15 cellular contexts compared by ENCODE assay signal in the genomic region with DNA sequence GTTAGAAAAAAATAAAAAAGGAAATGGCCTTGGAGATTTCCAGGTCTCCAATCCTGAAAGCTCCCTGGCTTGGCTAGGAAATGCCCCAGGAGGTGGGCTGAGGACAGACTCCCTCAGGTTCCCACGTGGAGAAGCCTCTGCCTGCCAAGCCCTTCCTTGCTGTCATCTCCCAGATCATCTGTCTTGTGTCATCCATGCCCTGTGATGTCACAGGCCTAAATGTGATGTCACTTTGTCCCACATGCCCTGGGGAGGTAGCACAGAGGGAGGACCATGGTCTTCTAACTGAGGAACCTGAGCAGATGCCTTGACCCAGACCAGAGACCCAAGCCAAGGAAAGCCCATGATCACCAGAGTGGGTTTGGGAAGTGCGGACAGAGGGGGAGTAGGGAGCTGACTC. TPM values are rescaled to one million over a fixed set of nuclear protein-coding genes. Genes with fewer than 3 reads are reported as not detected.
A peak's percentile ranks its signal among the peaks of the same experiment; 100 is the strongest.
DNase-seq lines count a peak whose midpoint lies in the region; ATAC-seq and TF ChIP-seq lines count a peak whose summit lies in the region.
"Not testable (repeated sequence)": the region's sequence is repeated elsewhere in the genome, so short reads cannot be mapped to it uniquely, and the experiment has no call there.
"Had no signal": no experiment of that assay in that cellular context is flagged by ENCODE, and none has a peak within 500 bp of the region (broad histone marks: within the 10 kb centered on the region; RNA-seq: fewer than 3 reads in every experiment).

No MANE protein-coding gene starts in this region.

- not testable (repeated sequence) for H3K9ac ChIP-seq in BLaER1 treated with 17β-estradiol and CSF1 and Interleukin-3, amounts not matched to agents 10 nM and 100 nM

- H3K27ac Mint-ChIP-seq in activated CD4-positive, alpha-beta T cell treated with anti-CD3 and anti-CD28 coated beads, Interleukin-2, amount 10 ng/mL, durations not matched to agents 7 days and 5 days = peak overlapping the region; percentile 87
- peak overlapping the region; percentile 46 for H3K27ac Mint-ChIP-seq in activated naive CD4-positive, alpha-beta T cell treated with anti-CD3 and anti-CD28 coated beads for 36 hours
- H3K27ac Mint-ChIP-seq in central memory CD8-positive, alpha-beta T cell (ENCODE audit: low read depth) = peak overlapping the region; percentile 75
- peak overlapping the region; percentile 83 to 93 for H3K27ac Mint-ChIP-seq in natural killer cell

- H3K27ac ChIP-seq in BLaER1 treated with 17β-estradiol and CSF1 and Interleukin-3, amounts not matched to agents 10 nM and 100 nM = peak overlapping the region in 6 of 11 experiments; percentile 14 to 48 (median 24); a peak in 7 of 22 replicates

- not testable (repeated sequence) for H3K4me3 Mint-ChIP-seq in activated CD4-positive, alpha-beta T cell treated with anti-CD3 and anti-CD28 coated beads, Interleukin-2, amount 10 ng/mL, durations not matched to agents 7 days and 5 days; activated naive CD4-positive, alpha-beta T cell treated with anti-CD3 and anti-CD28 coated beads for 36 hours
- H3K4me3 Mint-ChIP-seq in central memory CD8-positive, alpha-beta T cell = peak overlapping the region; percentile 75
- peak overlapping the region; percentile 83 for H3K4me3 Mint-ChIP-seq in natural killer cell

- POLR2A ChIA-PET in activated CD4-positive, alpha-beta T cell treated with anti-CD3 and anti-CD28 coated beads, Interleukin-2, amount 10 ng/mL, durations not matched to agents 7 days and 5 days (lab: Charles Lee) = not testable (repeated sequence)

- H3K4me3 ChIP-seq in BLaER1 treated with 17β-estradiol and CSF1 and Interleukin-3, amounts not matched to agents 10 nM and 100 nM = not testable (repeated sequence)

- H3K4me1 ChIP-seq in BLaER1 treated with 17β-estradiol and CSF1 and Interleukin-3, amounts not matched to agents 10 nM and 100 nM = peaks cover 41 to 98% (median 77%) of the 10 kb centered on the region in 10 experiments

- H3K4me2 ChIP-seq in BLaER1 treated with 17β-estradiol and CSF1 and Interleukin-3, amounts not matched to agents 10 nM and 100 nM = peak overlapping the region in 10 of 11 experiments; percentile 12 to 82 (median 54); a peak in 16 of 22 replicates

- TF ChIP-seq CTCF in natural killer cell (IDR thresholded peaks at IDR 0.05) = not testable (repeated sequence)

- not testable (repeated sequence) for H3K36me3 ChIP-seq in BLaER1 treated with 17β-estradiol and CSF1 and Interleukin-3, amounts not matched to agents 10 nM and 100 nM

- CTCF ChIA-PET in activated CD4-positive, alpha-beta T cell treated with anti-CD3 and anti-CD28 coated beads, Interleukin-2, amount 10 ng/mL, durations not matched to agents 7 days and 5 days (lab: Charles Lee) = interaction anchor here (0.7 to 3.2 kb wide), 8 partner anchors 11 to 89 kb away, joined by 3 to 26 read pairs (median 4); partner anchors contain the start of gene CD52
- CTCF ChIA-PET in activated naive CD4-positive, alpha-beta T cell treated with anti-CD3 and anti-CD28 coated beads for 36 hours (lab: Charles Lee) = interaction anchor here (0.6 to 2.6 kb wide), 11 partner anchors 8 to 139 kb away, joined by 3 to 17 read pairs (median 4); no protein-coding TSS in a partner anchor

- peaks cover 16% of the 10 kb centered on the region for H3K9me3 Mint-ChIP-seq in activated CD4-positive, alpha-beta T cell treated with anti-CD3 and anti-CD28 coated beads, Interleukin-2, amount 10 ng/mL, durations not matched to agents 7 days and 5 days
- H3K9me3 Mint-ChIP-seq in activated naive CD4-positive, alpha-beta T cell treated with anti-CD3 and anti-CD28 coated beads for 36 hours; central memory CD8-positive, alpha-beta T cell; natural killer cell: not testable (repeated sequence)

- ATAC-seq in central memory CD8-positive, alpha-beta T cell (replicated peaks; ENCODE audit: extremely low read depth, poor library complexity, severe bottlenecking); natural killer cell: not testable (repeated sequence)

- not testable (repeated sequence) for TF ChIP-seq RAD21 in Ishikawa (IDR thresholded peaks at IDR 0.05; ENCODE audit: low read depth)

- H3K9me3 ChIP-seq in BLaER1 treated with 17β-estradiol and CSF1 and Interleukin-3, amounts not matched to agents 10 nM and 100 nM (replicated peaks in 1 of 11) = not testable (repeated sequence)

- not testable (repeated sequence) for H4K20me1 ChIP-seq in BLaER1 treated with 17β-estradiol and CSF1 and Interleukin-3, amounts not matched to agents 10 nM and 100 nM

- H3K27me3 Mint-ChIP-seq in activated CD4-positive, alpha-beta T cell treated with anti-CD3 and anti-CD28 coated beads, Interleukin-2, amount 10 ng/mL, durations not matched to agents 7 days and 5 days; activated naive CD4-positive, alpha-beta T cell treated with anti-CD3 and anti-CD28 coated beads for 36 hours (ENCODE audit: low read depth); central memory CD8-positive, alpha-beta T cell: not testable (repeated sequence)
- H3K27me3 Mint-ChIP-seq in natural killer cell (ENCODE audit: low read depth in 2 of 2) = peaks cover 0 to 12% of the 10 kb centered on the region in 2 donors

- H3K4me1 Mint-ChIP-seq in activated CD4-positive, alpha-beta T cell treated with anti-CD3 and anti-CD28 coated beads, Interleukin-2, amount 10 ng/mL, durations not matched to agents 7 days and 5 days = peaks cover 91% of the 10 kb centered on the region
- peaks cover 83% of the 10 kb centered on the region for H3K4me1 Mint-ChIP-seq in activated naive CD4-positive, alpha-beta T cell treated with anti-CD3 and anti-CD28 coated beads for 36 hours (ENCODE audit: low read depth)
- peaks cover 86% of the 10 kb centered on the region for H3K4me1 Mint-ChIP-seq in central memory CD8-positive, alpha-beta T cell
- H3K4me1 Mint-ChIP-seq in natural killer cell = peaks cover 88% of the 10 kb centered on the region in 2 donors

- H3K36me3 Mint-ChIP-seq in activated CD4-positive, alpha-beta T cell treated with anti-CD3 and anti-CD28 coated beads, Interleukin-2, amount 10 ng/mL, durations not matched to agents 7 days and 5 days (ENCODE audit: low read depth) = peaks cover 30% of the 10 kb centered on the region
- H3K36me3 Mint-ChIP-seq in activated naive CD4-positive, alpha-beta T cell treated with anti-CD3 and anti-CD28 coated beads for 36 hours (ENCODE audit: low read depth); natural killer cell: not testable (repeated sequence)
- peaks cover 16% of the 10 kb centered on the region for H3K36me3 Mint-ChIP-seq in central memory CD8-positive, alpha-beta T cell (ENCODE audit: insufficient read depth)

- TF ChIP-seq EP300 in Ishikawa (IDR thresholded peaks at IDR 0.05; ENCODE audit: borderline replicate concordance) = not testable (repeated sequence)

- not testable (repeated sequence) for H3K27me3 ChIP-seq in BLaER1 treated with 17β-estradiol and CSF1 and Interleukin-3, amounts not matched to agents 10 nM and 100 nM

- intact Hi-C loops in activated naive CD4-positive, alpha-beta T cell treated with anti-CD3 and anti-CD28 coated beads for 36 hours (cut with micrococcal nuclease) = not testable (repeated sequence)
- intact Hi-C loops in natural killer cell (cut with micrococcal nuclease) = loop anchor here (10.0 kb wide), 2 partner anchors 60 to 410 kb away; partner anchors contain the start of genes CD52 and PIGV

- DNase-seq in activated CD4-positive, alpha-beta T cell treated with anti-CD3 and anti-CD28 coated beads, Interleukin-2, amount 10 ng/mL, durations not matched to agents 7 days and 5 days; central memory CD8-positive, alpha-beta T cell (ENCODE audit: low spot score in 2 of 2); natural killer cell: not testable (repeated sequence)
- DNase-seq in activated naive CD4-positive, alpha-beta T cell treated with anti-CD3 and anti-CD28 coated beads for 36 hours = peak; percentile 56

TF ChIP-seq in Ishikawa, 13 proteins besides CTCF, POLR2A, EP300 and RAD21:
- peak; percentile 38; the same call in 1 of the 2 replicates for TF ChIP-seq CREB1 (IDR thresholded peaks at IDR 0.05; ENCODE audit: low read depth)

RNA-seq across cellular contexts. Expression of gene ZNF683, which starts 1.8 kb away (rescaled TPM):
- under 1 TPM in 1 of 2 experiments, not detected in 1; 0.17 TPM for total RNA-seq in activated CD4-positive, alpha-beta T cell treated with anti-CD3 and anti-CD28 coated beads, Interleukin-2, amount 10 ng/mL, durations not matched to agents 7 days and 5 days
- not detected for total RNA-seq in activated naive CD4-positive, alpha-beta T cell treated with anti-CD3 and anti-CD28 coated beads for 36 hours
- 10 to 100 TPM in 2 of 3 donors, 1 to 10 TPM in 1; 9.6 to 38.2 (median 19.7) TPM for total RNA-seq in natural killer cell
- total RNA-seq: esophagus muscularis mucosa, frontal cortex, left lobe of liver, myocyte, osteoblast, skeletal muscle tissue, suprapubic skin had no signal

RNA-seq across cellular contexts. Expression of gene CRYBG2, which starts 20.4 kb away (rescaled TPM):
- total RNA-seq in activated CD4-positive, alpha-beta T cell treated with anti-CD3 and anti-CD28 coated beads, Interleukin-2, amount 10 ng/mL, durations not matched to agents 7 days and 5 days = 1 to 10 TPM; 2.2 to 2.6 TPM
- under 1 TPM; 0.37 to 0.72 TPM for total RNA-seq in activated naive CD4-positive, alpha-beta T cell treated with anti-CD3 and anti-CD28 coated beads for 36 hours
- 1 to 10 TPM; 2.5 to 5.8 (median 3.2) TPM for total RNA-seq in natural killer cell
- total RNA-seq: myocyte, osteoblast, skeletal muscle tissue had no signal

RNA-seq across cellular contexts. Expression of gene LIN28A, which starts 36.3 kb away (rescaled TPM):
- not detected for total RNA-seq in activated CD4-positive, alpha-beta T cell treated with anti-CD3 and anti-CD28 coated beads, Interleukin-2, amount 10 ng/mL, durations not matched to agents 7 days and 5 days
- not detected for total RNA-seq in activated naive CD4-positive, alpha-beta T cell treated with anti-CD3 and anti-CD28 coated beads for 36 hours
- not detected for total RNA-seq in natural killer cell
- total RNA-seq: breast epithelium, esophagus muscularis mucosa, frontal cortex, myocyte, osteoblast, skeletal muscle tissue, suprapubic skin, ureter had no signal

RNA-seq across cellular contexts. Expression of gene CD52, which starts 56.6 kb away (rescaled TPM):
- total RNA-seq in activated CD4-positive, alpha-beta T cell treated with anti-CD3 and anti-CD28 coated beads, Interleukin-2, amount 10 ng/mL, durations not matched to agents 7 days and 5 days = 1,000 to 10,000 TPM; 1,663 to 1,924 TPM
- 100 to 1,000 TPM; 129 to 141 TPM for total RNA-seq in activated naive CD4-positive, alpha-beta T cell treated with anti-CD3 and anti-CD28 coated beads for 36 hours
- total RNA-seq in natural killer cell = 100 to 1,000 TPM; 454 to 485 (median 482) TPM
- total RNA-seq: frontal cortex, myocyte, osteoblast, skeletal muscle tissue had no signal

RNA-seq across cellular contexts. Expression of gene DHDDS, which starts 57.8 kb away (rescaled TPM):
- 10 to 100 TPM; 49.1 to 55.3 TPM for total RNA-seq in activated CD4-positive, alpha-beta T cell treated with anti-CD3 and anti-CD28 coated beads, Interleukin-2, amount 10 ng/mL, durations not matched to agents 7 days and 5 days
- 10 to 100 TPM; 26.2 to 26.3 TPM for total RNA-seq in activated naive CD4-positive, alpha-beta T cell treated with anti-CD3 and anti-CD28 coated beads for 36 hours
- total RNA-seq in natural killer cell = 10 to 100 TPM; 39.6 to 48.6 (median 43.4) TPM

Comparison
In these comparisons a context has a peak if more than half of its experiments do, and no peak if none do; other contexts are left out.
1. RNA of gene ZNF683, which starts 1.8 kb away (total RNA-seq): 9.6 to 38.2 TPM in natural killer cell; 0.17 TPM in activated CD4-positive, alpha-beta T cell treated with anti-CD3 and anti-CD28 coated beads, Interleukin-2, amount 10 ng/mL, durations not matched to agents 7 days and 5 days and not detected in activated naive CD4-positive, alpha-beta T cell treated with anti-CD3 and anti-CD28 coated beads for 36 hours; every median in the first group is over 4 times any median in the second.
2. Peak in every context shown above with its lines, with median percentiles within 50 percentile points of each other: H3K27ac Mint-ChIP-seq.